ENCODE assay signal across 9 cellular contexts in the genomic region with DNA sequence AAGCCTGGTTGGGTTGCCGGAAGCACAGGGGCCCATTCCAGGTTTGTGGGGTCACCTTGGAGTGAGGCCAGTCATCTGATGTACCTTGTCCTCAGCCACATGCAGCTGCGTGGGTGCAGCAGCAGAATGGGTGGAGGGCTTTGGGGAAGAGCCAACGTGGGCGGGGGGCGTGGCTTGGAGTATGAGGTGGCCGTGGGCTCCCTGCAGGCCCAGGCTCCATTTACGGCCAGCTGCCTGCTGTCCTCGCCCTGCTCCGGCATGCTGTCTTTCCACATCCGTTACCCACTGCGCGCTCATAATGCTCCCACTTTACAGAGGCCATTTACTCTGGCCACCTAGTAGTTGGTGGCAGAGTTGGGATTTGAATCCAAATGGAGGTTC. TPM values are rescaled to one million over a fixed set of nuclear protein-coding genes. Genes with fewer than 3 reads are reported as not detected.
DNase-seq lines count a peak whose midpoint lies in the region; ATAC-seq, FAIRE-seq and TF ChIP-seq lines count a peak whose summit lies in the region.
"Had no signal": no experiment of that assay in that cellular context is flagged by ENCODE, and none has a peak within 500 bp of the region (broad histone marks: within the 10 kb centered on the region; RNA-seq: fewer than 3 reads in every experiment).

No MANE protein-coding gene starts in this region.

- H3K9ac ChIP-seq in HepG2 (ENCODE audit: insufficient read depth, low read depth, low read length): no peak overlapping the region

- no peak overlapping the region for H2AFZ ChIP-seq in HepG2 (ENCODE audit: low read length)

- POLR2A ChIA-PET in HepG2 (lab: Yijun Ruan, JAX): interaction anchor here (0.6 to 2.6 kb wide), 10 partner anchors 24 to 524 kb away, joined by 3 to 17 read pairs (median 6); a partner anchor contains a TSS

- H3K4me3 ChIP-seq in HepG2 (replicated peaks in 1 of 3; ENCODE audit: insufficient read depth in 1 of 3, low read depth in 2 of 3, low read length in 3 of 3): peak overlapping the region in 1 of 3 experiments; percentile 75; a peak in 2 of 6 replicates

- intact Hi-C loops in HepG2 (cut with micrococcal nuclease; ENCODE audit: unreplicated experiment): loop anchor here (2.0 to 5.0 kb wide), 2 partner anchors 41 to 128 kb away; no protein-coding TSS in a partner anchor

- TF ChIP-seq POLR2A in HepG2 (IDR thresholded peaks at IDR 0.05; ENCODE audit: insufficient read depth in 1 of 2, low read depth in 2 of 2, low read length in 2 of 2): no peak

- no peak for TF ChIP-seq EP300 in HepG2 (IDR thresholded peaks at IDR 0.05; ENCODE audit: low read depth in 2 of 2, low read length in 2 of 2)
- TF ChIP-seq EP300 in HepG2 (CRISPR knock-in tag; IDR thresholded peaks at IDR 0.05; ENCODE audit: borderline replicate concordance): no peak

- TF ChIP-seq CTCF in VCaP (conservative IDR thresholded peaks at IDR 0.05) (no peak), HepG2 (CRISPR knock-in tag; IDR thresholded peaks at IDR 0.05) (no peak)

- H3K4me1 ChIP-seq in HepG2 (ENCODE audit: insufficient read depth, low read length): peaks cover 57% of the 10 kb centered on the region

- ATAC-seq in HepG2: peak; percentile 32
- ATAC-seq in GM21717 (IDR thresholded peaks at IDR 0.05; ENCODE audit: unreplicated experiment): no peak

- CTCF ChIA-PET in HepG2 (lab: Yijun Ruan, JAX; ENCODE audit: low intra/inter-chr PET ratio, low total read pairs): interaction anchor here (0.7 to 3.0 kb wide), 9 partner anchors 39 to 154 kb away, joined by 3 to 32 read pairs (median 6); no protein-coding TSS in a partner anchor

- WGBS in HepG2 (ENCODE audit: low lambda C conversion rate): 76% methylated on average over 3 of the region's 12 CpGs

- no TSS peak for BruUV-seq in HepG2 (replicated peaks; lab: Mats Ljungman, UMichigan)

- TF ChIP-seq RAD21 in HepG2 (CRISPR knock-in tag; IDR thresholded peaks at IDR 0.05): no peak

- in situ Hi-C loops in HepG2 (cut with HindIII; ENCODE audit: extremely low pct_ligation_motif_present, low pct_unique_long_range_greater_than_20kb): no loop called here

- no peaks in the 10 kb centered on the region for H3K36me3 ChIP-seq in HepG2 (replicated peaks in 1 of 2; ENCODE audit: control insufficient read depth in 1 of 2, insufficient read depth in 2 of 2, low read length in 2 of 2)
- H3K36me3 ChIP-seq: adrenal gland had no signal

- no peaks in the 10 kb centered on the region for H4K20me1 ChIP-seq in HepG2 (ENCODE audit: insufficient read depth, low read length)

- peak overlapping the region; percentile 73; the same call in 1 of the 2 replicates for H3K27ac ChIP-seq in VCaP
- no peak overlapping the region for H3K27ac ChIP-seq in HepG2 (ENCODE audit: extremely low read length, insufficient read depth, low read length)

- peak; percentile 11 for DNase-seq in stimulated activated CD4-positive, alpha-beta T cell treated with anti-CD3 and anti-CD28 coated beads, Interleukin-15, amount 100 ng/mL, for 24 hours
- DNase-seq in stimulated activated CD4-positive, alpha-beta T cell treated with anti-CD3 and anti-CD28 coated beads, Interleukin-1b, Interleukin-23, amount 100 ng/mL, for 48 hours: no peak
- DNase-seq in HepG2 (ENCODE audit: low spot score): no peak
- DNase-seq in NCI-H226: no peak
- no peak for DNase-seq in putamen (ENCODE audit: low spot score)
- DNase-seq in SW 1271 (lab: John Stamatoyannopoulos, UW): no peak

- H3K4me2 ChIP-seq in HepG2 (ENCODE audit: low read depth, low read length): peak overlapping the region; percentile 97

- no peaks in the 10 kb centered on the region for H3K79me2 ChIP-seq in HepG2 (ENCODE audit: insufficient read depth, low read length)

- H3K9me3 ChIP-seq in HepG2 (ENCODE audit: low read length): no peaks in the 10 kb centered on the region
- H3K9me3 ChIP-seq: adrenal gland had no signal

- no peak for FAIRE-seq in HepG2 (lab: Jason Lieb, UNC)

- no peaks in the 10 kb centered on the region for H3K27me3 ChIP-seq in HepG2 (ENCODE audit: control insufficient read depth in 1 of 2, insufficient read depth in 2 of 2, low read length in 2 of 2)
- H3K27me3 ChIP-seq: adrenal gland had no signal

TF ChIP-seq in HepG2, 621 proteins besides CTCF, POLR2A, EP300 and RAD21 (continues in another document):
- peak; percentile 71 for TF ChIP-seq SPEN (CRISPR knock-in tag; IDR thresholded peaks at IDR 0.05; ENCODE audit: low read depth)
- TF ChIP-seq ZNF883 (CRISPR knock-in tag; IDR thresholded peaks at IDR 0.05; ENCODE audit: not compliant biosample characterization): no peak
- TF ChIP-seq ZNF296 (CRISPR knock-in tag; conservative IDR thresholded peaks at IDR 0.05): 0 out of 2 replicates have a peak, but pooled peaks have one; percentile 35
- TF ChIP-seq YEATS4 (CRISPR knock-in tag; IDR thresholded peaks at IDR 0.05; ENCODE audit: borderline replicate concordance): no peak
- TF ChIP-seq, protein P1, sequence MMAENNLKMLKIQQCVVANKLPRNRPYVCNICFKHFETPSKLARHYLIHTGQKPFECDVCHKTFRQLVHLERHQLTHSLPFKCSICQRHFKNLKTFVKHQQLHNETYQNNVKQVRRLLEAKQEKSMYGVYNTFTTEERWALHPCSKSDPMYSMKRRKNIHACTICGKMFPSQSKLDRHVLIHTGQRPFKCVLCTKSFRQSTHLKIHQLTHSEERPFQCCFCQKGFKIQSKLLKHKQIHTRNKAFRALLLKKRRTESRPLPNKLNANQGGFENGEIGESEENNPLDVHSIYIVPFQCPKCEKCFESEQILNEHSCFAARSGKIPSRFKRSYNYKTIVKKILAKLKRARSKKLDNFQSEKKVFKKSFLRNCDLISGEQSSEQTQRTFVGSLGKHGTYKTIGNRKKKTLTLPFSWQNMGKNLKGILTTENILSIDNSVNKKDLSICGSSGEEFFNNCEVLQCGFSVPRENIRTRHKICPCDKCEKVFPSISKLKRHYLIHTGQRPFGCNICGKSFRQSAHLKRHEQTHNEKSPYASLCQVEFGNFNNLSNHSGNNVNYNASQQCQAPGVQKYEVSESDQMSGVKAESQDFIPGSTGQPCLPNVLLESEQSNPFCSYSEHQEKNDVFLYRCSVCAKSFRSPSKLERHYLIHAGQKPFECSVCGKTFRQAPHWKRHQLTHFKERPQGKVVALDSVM (CRISPR knock-in tag; IDR thresholded peaks at IDR 0.05): no peak
- TF ChIP-seq, protein P2, sequence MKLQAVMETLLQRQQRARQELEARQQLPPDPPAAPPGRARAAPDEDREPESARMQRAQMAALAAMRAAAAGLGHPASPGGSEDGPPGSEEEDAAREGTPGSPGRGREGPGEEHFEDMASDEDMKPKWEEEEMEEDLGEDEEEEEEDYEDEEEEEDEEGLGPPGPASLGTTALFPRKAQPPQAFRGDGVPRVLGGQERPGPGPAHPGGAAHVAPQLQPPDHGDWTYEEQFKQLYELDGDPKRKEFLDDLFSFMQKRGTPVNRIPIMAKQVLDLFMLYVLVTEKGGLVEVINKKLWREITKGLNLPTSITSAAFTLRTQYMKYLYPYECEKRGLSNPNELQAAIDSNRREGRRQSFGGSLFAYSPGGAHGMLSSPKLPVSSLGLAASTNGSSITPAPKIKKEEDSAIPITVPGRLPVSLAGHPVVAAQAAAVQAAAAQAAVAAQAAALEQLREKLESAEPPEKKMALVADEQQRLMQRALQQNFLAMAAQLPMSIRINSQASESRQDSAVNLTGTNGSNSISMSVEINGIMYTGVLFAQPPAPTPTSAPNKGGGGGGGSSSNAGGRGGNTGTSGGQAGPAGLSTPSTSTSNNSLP (IDR thresholded peaks at IDR 0.05; ENCODE audit: low read depth, low read length): no peak
- TF ChIP-seq YY1 (IDR thresholded peaks at IDR 0.05; ENCODE audit: insufficient read depth, insufficient replicate concordance, low read depth, low read length): peak; percentile 6
- TF ChIP-seq NCOA2 (CRISPR knock-in tag; IDR thresholded peaks at IDR 0.05): no peak
- no peak for TF ChIP-seq MLLT10 (CRISPR knock-in tag; IDR thresholded peaks at IDR 0.05)
- TF ChIP-seq CHD4 (IDR thresholded peaks at IDR 0.05; ENCODE audit: borderline replicate concordance, low read length): peak; percentile 4; the same call in 1 of the 2 replicates

RNA-seq across cellular contexts. Expression of a gene that starts 27.8 kb away (rescaled TPM):
- total RNA-seq in HepG2 (2016; rRNA removed; fragmentation: Illumina TruSeq; extraction: Trizol): 10.5 and 24.7 TPM in 2 replicates
- total RNA-seq in HepG2 (2016; cell fraction: cytosol; rRNA removed; fragmentation: Illumina TruSeq; extraction: Trizol; ENCODE audit: low read depth): 13.7 and 15.2 TPM in 2 replicates
- 9.6 and 28.4 TPM in 2 replicates for total RNA-seq in HepG2 (2016; cell fraction: insoluble cytoplasmic fraction; rRNA removed; fragmentation: Illumina TruSeq; extraction: Trizol)
- 21.8 and 22.0 TPM in 2 replicates for total RNA-seq in HepG2 (2016; cell fraction: membrane; rRNA removed; fragmentation: Illumina TruSeq; extraction: Trizol)
- total RNA-seq in HepG2 (2016; cell fraction: nucleus; rRNA removed; fragmentation: Illumina TruSeq; extraction: Trizol): 24.5 and 28.2 TPM in 2 replicates
- 76.8 and 139 TPM in 2 replicates for polyA plus RNA-seq in HepG2 (2011; rRNA removed)
- 62.4 and 79.7 TPM in 2 replicates for polyA plus RNA-seq in HepG2 (2011; cell fraction: cytosol; rRNA removed)
- polyA plus RNA-seq in HepG2 (2011; cell fraction: nucleus; rRNA removed): 185 and 206 TPM in 2 replicates
- polyA plus RNA-seq in HepG2 (2012): 42.8 and 47.0 TPM in 2 replicates
- 5.5 and 6.8 TPM in 2 replicates for polyA plus RNA-seq in HepG2 (2016; cell fraction: cytosol; fragmentation: Illumina TruSeq; extraction: Trizol; ENCODE audit: low read depth)
- 8.8 and 11.1 TPM in 2 replicates for polyA plus RNA-seq in HepG2 (2016; cell fraction: insoluble cytoplasmic fraction; fragmentation: Illumina TruSeq; extraction: Trizol; ENCODE audit: low read depth)
- polyA plus RNA-seq in HepG2 (2016; cell fraction: membrane; fragmentation: Illumina TruSeq; extraction: Trizol; ENCODE audit: low read depth): 10.6 and 11.6 TPM in 2 replicates
- 48.2 and 51.2 TPM in 2 replicates for polyA plus RNA-seq in HepG2 (2016; cell fraction: nucleus; fragmentation: Illumina TruSeq; extraction: Trizol; ENCODE audit: insufficient read depth, low read depth)
- polyA minus RNA-seq in HepG2 (2011; rRNA and poly(A)+ RNA removed; ENCODE audit: low replicate concordance): 13.3 and 101 TPM in 2 replicates
- 27.7 and 32.7 TPM in 2 replicates for polyA minus RNA-seq in HepG2 (2011; cell fraction: cytosol; rRNA and poly(A)+ RNA removed)
- polyA minus RNA-seq in HepG2 (2011; cell fraction: nucleus; rRNA and poly(A)+ RNA removed): 24.6 and 37.8 TPM in 2 replicates
